Comparison of ENCODE assay signal across 8 cellular contexts in genomic region chr7:150799741-150800575, GRCh38. TPM values are rescaled to one million over a fixed set of nuclear protein-coding genes. Genes with fewer than 3 reads are reported as not detected.
DNase-seq lines count a peak whose midpoint lies in the region; ATAC-seq and TF ChIP-seq lines count a peak whose summit lies in the region.

TMEM176B (minus strand) TSS chr7:150800364; CDS start chr7:150796569, 3,795 bp downstream.

- H3K27me3 ChIP-seq in iPS-18a (ENCODE audit: control insufficient read depth, insufficient read depth, low read length) = peaks cover 75% of the 10 kb centered on the region

- no peak for TF ChIP-seq POLR2A in erythroblast (IDR thresholded peaks at IDR 0.05; ENCODE audit: low read length)

- CTCF ChIA-PET in GM10248 (lab: Yijun Ruan, JAX) = interaction anchor here (0.9 to 1.9 kb wide), 4 partner anchors 20 to 351 kb away, joined by 3 to 6 read pairs (median 4); no protein-coding TSS in a partner anchor

- intact Hi-C loops in sciatic nerve (cut with DNase I) = no loop called here

- H3K4me3 Mint-ChIP-seq in activated naive CD8-positive, alpha-beta T cell treated with anti-CD3 and anti-CD28 coated beads for 36 hours = peak within 1 kb of the TSS; percentile 38

- peaks cover 1% of the 10 kb centered on the region for H3K4me1 Mint-ChIP-seq in activated naive CD8-positive, alpha-beta T cell treated with anti-CD3 and anti-CD28 coated beads for 36 hours

- H3K36me3 ChIP-seq in iPS-18a (ENCODE audit: control insufficient read depth, low read depth, low read length) = no peaks in the 10 kb centered on the region

- H3K27ac ChIP-seq in iPS-18a (ENCODE audit: low read length) = no peak within 1 kb of the TSS

- POLR2A ChIA-PET in GM10248 (lab: Yijun Ruan, JAX) = no interaction called here

- no peaks in the 10 kb centered on the region for H3K9me3 ChIP-seq in iPS-18a (ENCODE audit: control insufficient read depth, low read depth, low read length)

- H3K4me1 ChIP-seq in iPS-18a (ENCODE audit: control insufficient read depth, low read depth, low read length) = peaks cover 9% of the 10 kb centered on the region

- DNase-seq in GM20000 (ENCODE audit: low spot score) (peak; percentile 45), sciatic nerve (ENCODE audit: low spot score) (peak; percentile 72), GM10248 (ENCODE audit: extremely low spot score) (no peak), DMS79 treated with DMSO at 0.1 percent for 48 hours (lab: John Stamatoyannopoulos, UW) (no peak), NOMO-1 (lab: John Stamatoyannopoulos, UW; ENCODE audit: unreplicated experiment in 2 of 2) (no peak), erythroblast (lab: John Stamatoyannopoulos, UW) (no peak)
- DNase-seq in activated naive CD8-positive, alpha-beta T cell treated with anti-CD3 and anti-CD28 coated beads for 36 hours = no peak

- peak; percentile 60 for ATAC-seq in sciatic nerve

- peaks cover 59% of the 10 kb centered on the region for H3K27me3 Mint-ChIP-seq in activated naive CD8-positive, alpha-beta T cell treated with anti-CD3 and anti-CD28 coated beads for 36 hours

- TF ChIP-seq CTCF in GM20000 (IDR thresholded peaks at IDR 0.05; ENCODE audit: extremely low read depth, missing control alignments) (no peak), GM10248 (IDR thresholded peaks at IDR 0.05; ENCODE audit: control extremely low read depth, extremely low read depth, low read depth, missing control alignments) (no peak)

- peak within 1 kb of the TSS; percentile 57 for H3K4me3 ChIP-seq in iPS-18a (ENCODE audit: low read length)

- H3K27ac Mint-ChIP-seq in activated naive CD8-positive, alpha-beta T cell treated with anti-CD3 and anti-CD28 coated beads for 36 hours = no peak within 1 kb of the TSS

- H3K9ac ChIP-seq in iPS-18a (ENCODE audit: low read length) = no peak within 1 kb of the TSS

- H3K9me3 Mint-ChIP-seq in activated naive CD8-positive, alpha-beta T cell treated with anti-CD3 and anti-CD28 coated beads for 36 hours = no peaks in the 10 kb centered on the region

- H3K36me3 Mint-ChIP-seq in activated naive CD8-positive, alpha-beta T cell treated with anti-CD3 and anti-CD28 coated beads for 36 hours = no peaks in the 10 kb centered on the region

RNA-seq across cellular contexts. Expression of gene TMEM176B, which starts in this region (rescaled TPM):
- not detected for total RNA-seq in activated naive CD8-positive, alpha-beta T cell treated with anti-CD3 and anti-CD28 coated beads for 36 hours
- total RNA-seq in sciatic nerve = 78.8 TPM

Comparison
In these comparisons a context has a peak if more than half of its experiments do, and no peak if none do; other contexts are left out.
1. RNA of gene TMEM176B (total RNA-seq): 78.8 TPM in sciatic nerve (single experiment); not detected in activated naive CD8-positive, alpha-beta T cell treated with anti-CD3 and anti-CD28 coated beads for 36 hours; every median in the first group is over 10 times any median in the second.
2. DNase-seq: peak in GM20000 (single experiment) and sciatic nerve (single experiment); none in activated naive CD8-positive, alpha-beta T cell treated with anti-CD3 and anti-CD28 coated beads for 36 hours (single experiment), GM10248 (single experiment), DMS79 treated with DMSO at 0.1 percent for 48 hours (single experiment), NOMO-1 (0 of 2) and erythroblast (0 of 2).